Comparison of ENCODE assay signal across 11 cellular contexts in genomic region chr1:225447649-225448048, GRCh38. TPM values are rescaled to one million over a fixed set of nuclear protein-coding genes. Genes with fewer than 3 reads are reported as not detected.
DNase-seq lines count a peak whose midpoint lies in the region; ATAC-seq, FAIRE-seq and TF ChIP-seq lines count a peak whose summit lies in the region.
"Had no signal": no experiment of that assay in that cellular context is flagged by ENCODE, and none has a peak within 500 bp of the region (broad histone marks: within the 10 kb centered on the region; RNA-seq: fewer than 3 reads in every experiment).

No MANE protein-coding gene starts in this region.

- H3K4me1 ChIP-seq in HepG2 (ENCODE audit: insufficient read depth, low read length) (peaks cover 98% of the 10 kb centered on the region), stomach smooth muscle (ENCODE audit: control insufficient read depth, insufficient read depth, low read length) (peaks cover 86% of the 10 kb centered on the region)

- no peak for TF ChIP-seq EP300 in HepG2 (IDR thresholded peaks at IDR 0.05; ENCODE audit: low read depth in 2 of 2, low read length in 2 of 2)
- no peak for TF ChIP-seq EP300 in HepG2 (CRISPR knock-in tag; IDR thresholded peaks at IDR 0.05; ENCODE audit: borderline replicate concordance)

- TF ChIP-seq RAD21 in HepG2 (CRISPR knock-in tag; IDR thresholded peaks at IDR 0.05) = no peak

- ATAC-seq in HepG2 (no peak), GM19463 (IDR thresholded peaks at IDR 0.05; ENCODE audit: unreplicated experiment) (no peak), HG02840 (IDR thresholded peaks at IDR 0.05; ENCODE audit: low FRiP score, unreplicated experiment) (no peak), GM21717 (IDR thresholded peaks at IDR 0.05; ENCODE audit: unreplicated experiment) (no peak)
- ATAC-seq: body of pancreas had no signal

- no TSS peak for BruUV-seq in HepG2 (replicated peaks; lab: Mats Ljungman, UMichigan)

- H3K36me3 Mint-ChIP-seq in IgD-negative memory B cell = no peaks in the 10 kb centered on the region

- H3K9ac ChIP-seq in HepG2 (ENCODE audit: insufficient read depth, low read depth, low read length) (no peak overlapping the region), stomach smooth muscle (ENCODE audit: low read length in 2 of 2) (peak overlapping the region; percentile 81 to 96)

- FAIRE-seq in HepG2 (lab: Jason Lieb, UNC) = no peak
- FAIRE-seq: islet of Langerhans had no signal

- H3K4me3 ChIP-seq in choroid plexus epithelial cell (ENCODE audit: low read depth, low read length) (no peak overlapping the region), HepG2 (replicated peaks in 1 of 3; ENCODE audit: insufficient read depth in 1 of 3, low read depth in 2 of 3, low read length in 3 of 3) (no peak overlapping the region; a peak in 1 of 6 replicates), stomach smooth muscle (ENCODE audit: low read length in 2 of 2) (peak overlapping the region in 1 of 2 donors; percentile 57)
- H3K4me3 ChIP-seq: body of pancreas had no signal

- no peak overlapping the region for H3K4me3 Mint-ChIP-seq in IgD-negative memory B cell

- H3K27me3 ChIP-seq in HepG2 (ENCODE audit: control insufficient read depth in 1 of 2, insufficient read depth in 2 of 2, low read length in 2 of 2) = no peaks in the 10 kb centered on the region; a peak in 1 of 5 replicates
- no peaks in the 10 kb centered on the region for H3K27me3 ChIP-seq in stomach smooth muscle (ENCODE audit: control insufficient read depth in 1 of 2, insufficient read depth in 2 of 2, low read length in 2 of 2)
- H3K27me3 ChIP-seq: body of pancreas had no signal

- H3K27ac Mint-ChIP-seq in IgD-negative memory B cell = peak overlapping the region in 2 of 3 donors; percentile 30 to 41

- no peaks in the 10 kb centered on the region for H3K9me3 Mint-ChIP-seq in IgD-negative memory B cell

- H3K4me1 Mint-ChIP-seq in IgD-negative memory B cell = peaks cover 18 to 37% (median 22%) of the 10 kb centered on the region in 3 donors

- no peak overlapping the region for H2AFZ ChIP-seq in HepG2 (ENCODE audit: low read length)

- H3K36me3 ChIP-seq in HepG2 (replicated peaks in 1 of 2; ENCODE audit: control insufficient read depth in 1 of 2, insufficient read depth in 2 of 2, low read length in 2 of 2) = no peaks in the 10 kb centered on the region
- H3K36me3 ChIP-seq in stomach smooth muscle (ENCODE audit: control insufficient read depth in 2 of 2, insufficient read depth in 2 of 2, low read length in 2 of 2) = no peaks in the 10 kb centered on the region

- TF ChIP-seq CTCF in choroid plexus epithelial cell (conservative IDR thresholded peaks at IDR 0.05; ENCODE audit: low read depth, low read length) (no peak), HepG2 (CRISPR knock-in tag; IDR thresholded peaks at IDR 0.05) (no peak)

- no peaks in the 10 kb centered on the region for H3K79me2 ChIP-seq in HepG2 (ENCODE audit: insufficient read depth, low read length)

- WGBS in HepG2 (ENCODE audit: low lambda C conversion rate) = 73% methylated on average over 7 of the region's 7 CpGs

- H3K27me3 Mint-ChIP-seq in IgD-negative memory B cell = no peaks in the 10 kb centered on the region

- POLR2A ChIA-PET in HepG2 (lab: Yijun Ruan, JAX) = interaction anchor here (0.6 kb wide), 1 partner anchor 46 kb away, joined by 3 read pairs; no protein-coding TSS in a partner anchor

- H4K20me1 ChIP-seq in HepG2 (ENCODE audit: insufficient read depth, low read length) = no peaks in the 10 kb centered on the region

- in situ Hi-C loops in HepG2 (cut with HindIII; ENCODE audit: extremely low pct_ligation_motif_present, low pct_unique_long_range_greater_than_20kb) = no loop called here

- intact Hi-C loops in HepG2 (cut with micrococcal nuclease; ENCODE audit: unreplicated experiment) = no loop called here

- DNase-seq in choroid plexus epithelial cell (ENCODE audit: low read depth) (peak; percentile 47), HepG2 (ENCODE audit: low spot score) (no peak)
- DNase-seq: body of pancreas; NCI-H2107; stimulated activated CD4-positive, alpha-beta T cell treated with anti-CD3 and anti-CD28 coated beads, Interleukin-4, amount 100 ng/mL, for 24 hours had no signal

- H3K27ac ChIP-seq in HepG2 (ENCODE audit: extremely low read length, insufficient read depth, low read length) (no peak overlapping the region), stomach smooth muscle (ENCODE audit: low read length) (peak overlapping the region; percentile 100)
- H3K27ac ChIP-seq: body of pancreas had no signal

- CTCF ChIA-PET in HepG2 (lab: Yijun Ruan, JAX; ENCODE audit: low intra/inter-chr PET ratio, low total read pairs) = no interaction called here

- no peaks in the 10 kb centered on the region for H3K9me3 ChIP-seq in HepG2 (ENCODE audit: low read length)
- H3K9me3 ChIP-seq in stomach smooth muscle (ENCODE audit: control insufficient read depth in 2 of 2, low read length in 2 of 2) = no peaks in the 10 kb centered on the region
- H3K9me3 ChIP-seq: body of pancreas had no signal

- H3K4me2 ChIP-seq in HepG2 (ENCODE audit: low read depth, low read length) = peak overlapping the region; percentile 67

- no peak for TF ChIP-seq POLR2A in HepG2 (IDR thresholded peaks at IDR 0.05; ENCODE audit: insufficient read depth in 1 of 2, low read depth in 2 of 2, low read length in 2 of 2)

TF ChIP-seq in HepG2, 621 proteins besides CTCF, POLR2A, EP300 and RAD21:
- TF ChIP-seq PAF1 (CRISPR knock-in tag; IDR thresholded peaks at IDR 0.05) (no peak), MEIS2 (CRISPR knock-in tag; IDR thresholded peaks at IDR 0.05) (no peak), ZNF878 (CRISPR knock-in tag; IDR thresholded peaks at IDR 0.05) (no peak), ZFP36L1 (CRISPR knock-in tag; IDR thresholded peaks at IDR 0.05) (no peak), ZFP62 (CRISPR knock-in tag; IDR thresholded peaks at IDR 0.05) (no peak)
- TF ChIP-seq, protein P1, sequence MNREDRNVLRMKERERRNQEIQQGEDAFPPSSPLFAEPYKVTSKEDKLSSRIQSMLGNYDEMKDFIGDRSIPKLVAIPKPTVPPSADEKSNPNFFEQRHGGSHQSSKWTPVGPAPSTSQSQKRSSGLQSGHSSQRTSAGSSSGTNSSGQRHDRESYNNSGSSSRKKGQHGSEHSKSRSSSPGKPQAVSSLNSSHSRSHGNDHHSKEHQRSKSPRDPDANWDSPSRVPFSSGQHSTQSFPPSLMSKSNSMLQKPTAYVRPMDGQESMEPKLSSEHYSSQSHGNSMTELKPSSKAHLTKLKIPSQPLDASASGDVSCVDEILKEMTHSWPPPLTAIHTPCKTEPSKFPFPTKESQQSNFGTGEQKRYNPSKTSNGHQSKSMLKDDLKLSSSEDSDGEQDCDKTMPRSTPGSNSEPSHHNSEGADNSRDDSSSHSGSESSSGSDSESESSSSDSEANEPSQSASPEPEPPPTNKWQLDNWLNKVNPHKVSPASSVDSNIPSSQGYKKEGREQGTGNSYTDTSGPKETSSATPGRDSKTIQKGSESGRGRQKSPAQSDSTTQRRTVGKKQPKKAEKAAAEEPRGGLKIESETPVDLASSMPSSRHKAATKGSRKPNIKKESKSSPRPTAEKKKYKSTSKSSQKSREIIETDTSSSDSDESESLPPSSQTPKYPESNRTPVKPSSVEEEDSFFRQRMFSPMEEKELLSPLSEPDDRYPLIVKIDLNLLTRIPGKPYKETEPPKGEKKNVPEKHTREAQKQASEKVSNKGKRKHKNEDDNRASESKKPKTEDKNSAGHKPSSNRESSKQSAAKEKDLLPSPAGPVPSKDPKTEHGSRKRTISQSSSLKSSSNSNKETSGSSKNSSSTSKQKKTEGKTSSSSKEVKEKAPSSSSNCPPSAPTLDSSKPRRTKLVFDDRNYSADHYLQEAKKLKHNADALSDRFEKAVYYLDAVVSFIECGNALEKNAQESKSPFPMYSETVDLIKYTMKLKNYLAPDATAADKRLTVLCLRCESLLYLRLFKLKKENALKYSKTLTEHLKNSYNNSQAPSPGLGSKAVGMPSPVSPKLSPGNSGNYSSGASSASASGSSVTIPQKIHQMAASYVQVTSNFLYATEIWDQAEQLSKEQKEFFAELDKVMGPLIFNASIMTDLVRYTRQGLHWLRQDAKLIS (CRISPR knock-in tag; IDR thresholded peaks at IDR 0.05) = no peak

RNA-seq across cellular contexts. Expression of gene LBR, which starts 19.8 kb away (rescaled TPM):
- 82.2 TPM for polyA plus RNA-seq in IgD-negative memory B cell
- 64.4 and 76.7 TPM in 2 replicates for total RNA-seq in HepG2 (2016; rRNA removed; fragmentation: Illumina TruSeq; extraction: Trizol)
- 5.8 and 7.2 TPM in 2 replicates for total RNA-seq in HepG2 (2016; cell fraction: cytosol; rRNA removed; fragmentation: Illumina TruSeq; extraction: Trizol; ENCODE audit: low read depth)
- total RNA-seq in HepG2 (2016; cell fraction: insoluble cytoplasmic fraction; rRNA removed; fragmentation: Illumina TruSeq; extraction: Trizol) = 58.0 and 76.5 TPM in 2 replicates
- total RNA-seq in HepG2 (2016; cell fraction: membrane; rRNA removed; fragmentation: Illumina TruSeq; extraction: Trizol) = 18.3 and 23.6 TPM in 2 replicates
- 103 and 116 TPM in 2 replicates for total RNA-seq in HepG2 (2016; cell fraction: nucleus; rRNA removed; fragmentation: Illumina TruSeq; extraction: Trizol)
- polyA plus RNA-seq in HepG2 (2011; rRNA removed) = 38.2 and 38.9 TPM in 2 replicates
- polyA plus RNA-seq in HepG2 (2011; cell fraction: cytosol; rRNA removed) = 25.2 and 34.9 TPM in 2 replicates
- 20.9 and 21.1 TPM in 2 replicates for polyA plus RNA-seq in HepG2 (2011; cell fraction: nucleus; rRNA removed)
- 42.0 and 46.8 TPM in 2 replicates for polyA plus RNA-seq in HepG2 (2012)
- polyA plus RNA-seq in HepG2 (2016; cell fraction: cytosol; fragmentation: Illumina TruSeq; extraction: Trizol; ENCODE audit: low read depth) = 3.8 and 4.4 TPM in 2 replicates
- 58.6 and 66.3 TPM in 2 replicates for polyA plus RNA-seq in HepG2 (2016; cell fraction: insoluble cytoplasmic fraction; fragmentation: Illumina TruSeq; extraction: Trizol; ENCODE audit: low read depth)
- polyA plus RNA-seq in HepG2 (2016; cell fraction: membrane; fragmentation: Illumina TruSeq; extraction: Trizol; ENCODE audit: low read depth) = 12.1 and 13.5 TPM in 2 replicates
- polyA plus RNA-seq in HepG2 (2016; cell fraction: nucleus; fragmentation: Illumina TruSeq; extraction: Trizol; ENCODE audit: insufficient read depth, low read depth) = 109 and 114 TPM in 2 replicates
- 59.8 and 110 TPM in 2 replicates for polyA minus RNA-seq in HepG2 (2011; rRNA and poly(A)+ RNA removed; ENCODE audit: low replicate concordance)
- polyA minus RNA-seq in HepG2 (2011; cell fraction: cytosol; rRNA and poly(A)+ RNA removed) = 35.1 and 35.9 TPM in 2 replicates
- 43.9 and 51.8 TPM in 2 replicates for polyA minus RNA-seq in HepG2 (2011; cell fraction: nucleus; rRNA and poly(A)+ RNA removed)
